In genomic region chr3:30199096-30199734, GRCh38 we compare ENCODE assay signal across 7 cellular contexts.
DNase-seq lines count a peak whose midpoint lies in the region; ATAC-seq and TF ChIP-seq lines count a peak whose summit lies in the region.

No MANE protein-coding gene starts in this region.

- no peaks in the 10 kb centered on the region for H3K36me3 Mint-ChIP-seq in activated T-helper 17 cell treated with anti-CD3 and anti-CD28 coated beads, Interleukin-2, amount 50 U/mL, for 72 hours (ENCODE audit: low read depth)

- H3K36me3 ChIP-seq in testis (ENCODE audit: low read depth, missing control alignments) = no peaks in the 10 kb centered on the region

- H3K4me1 ChIP-seq in testis = peaks cover 9% of the 10 kb centered on the region

- TF ChIP-seq CTCF in GM12875 (IDR thresholded peaks at IDR 0.05; ENCODE audit: borderline replicate concordance, insufficient read depth, low read depth, low read length) = peak; percentile 51
- peak; percentile 88 for TF ChIP-seq CTCF in RWPE1 (conservative IDR thresholded peaks at IDR 0.05; ENCODE audit: low read depth)
- TF ChIP-seq CTCF in foreskin fibroblast (IDR thresholded peaks at IDR 0.05; ENCODE audit: low read depth, low read length) = peak; percentile 73
- TF ChIP-seq CTCF in testis (IDR thresholded peaks at IDR 0.05) = peak; percentile 80 to 92 (median 85)

- DNase-seq in RWPE1 (ENCODE audit: low spot score) (peak; percentile 19), foreskin fibroblast (peak; percentile 36 to 83), occipital lobe (lab: John Stamatoyannopoulos, UW) (peak; percentile 6), testis (peak; percentile 89)

- H3K27ac ChIP-seq in RWPE1 (no peak overlapping the region), testis (no peak overlapping the region)

- intact Hi-C loops in testis (cut with DNase I; ENCODE audit: low total_unique reads) = loop anchor here (5.0 kb wide), 1 partner anchor 182 kb away; no protein-coding TSS in a partner anchor

- CTCF ChIA-PET in RWPE1 (lab: Yijun Ruan, JAX) = interaction anchor here (0.5 to 1.2 kb wide), 13 partner anchors 24 to 1346 kb away, joined by 3 to 10 read pairs (median 4); no protein-coding TSS in a partner anchor

- H3K27me3 ChIP-seq in testis = no peaks in the 10 kb centered on the region

- ATAC-seq in HG03565 (IDR thresholded peaks at IDR 0.05; ENCODE audit: unreplicated experiment) = peak; percentile 53
- peak; percentile 46 for ATAC-seq in activated T-helper 17 cell treated with anti-CD3 and anti-CD28 coated beads, Interleukin-2, amount 50 U/mL, for 72 hours (replicated peaks)

- no peaks in the 10 kb centered on the region for H3K9me3 ChIP-seq in testis

- H3K4me3 Mint-ChIP-seq in activated T-helper 17 cell treated with anti-CD3 and anti-CD28 coated beads, Interleukin-2, amount 50 U/mL, for 72 hours = no peak overlapping the region

- 29 to 31% methylated on average over 6 of the region's 6 CpGs for WGBS in testis, 2 donors

- H3K4me1 Mint-ChIP-seq in activated T-helper 17 cell treated with anti-CD3 and anti-CD28 coated beads, Interleukin-2, amount 50 U/mL, for 72 hours = no peaks in the 10 kb centered on the region

- TF ChIP-seq POLR2A in testis (IDR thresholded peaks at IDR 0.05) = no peak

- POLR2A ChIA-PET in RWPE1 (lab: Yijun Ruan, JAX; ENCODE audit: low non-redundant PET) = no interaction called here

- peaks cover 4% of the 10 kb centered on the region for H3K27me3 Mint-ChIP-seq in activated T-helper 17 cell treated with anti-CD3 and anti-CD28 coated beads, Interleukin-2, amount 50 U/mL, for 72 hours

- H3K27ac Mint-ChIP-seq in activated T-helper 17 cell treated with anti-CD3 and anti-CD28 coated beads, Interleukin-2, amount 50 U/mL, for 72 hours = no peak overlapping the region

- no peaks in the 10 kb centered on the region for H3K9me3 Mint-ChIP-seq in activated T-helper 17 cell treated with anti-CD3 and anti-CD28 coated beads, Interleukin-2, amount 50 U/mL, for 72 hours

- H3K4me3 ChIP-seq in GM12875 (ENCODE audit: low read depth, low read length) (no peak overlapping the region), foreskin fibroblast (ENCODE audit: low read depth in 1 of 2, low read length in 2 of 2) (no peak overlapping the region), testis (no peak overlapping the region)

Comparison
In these comparisons a context has a peak if more than half of its experiments do, and no peak if none do; other contexts are left out.
1. DNase-seq: peak in every context shown above with its lines; median percentile 89 in testis; 60 in foreskin fibroblast; 19 in RWPE1; 6 in occipital lobe.